In genomic region chr11:12133539-12134238, GRCh38 we compare ENCODE assay signal across 1 cellular context.
TF ChIP-seq lines count a peak whose summit lies in the region.

No MANE protein-coding gene starts in this region.

TF ChIP-seq in GM12878, 131 proteins besides CTCF, POLR2A, EP300 and RAD21 (continued from another document):
- TF ChIP-seq E2F8 (IDR thresholded peaks at IDR 0.05; ENCODE audit: low read depth, partially characterized antibody) = no peak
- TF ChIP-seq GATAD2B (conservative IDR thresholded peaks at IDR 0.05; ENCODE audit: low read depth) = no peak
